Comparison of ENCODE assay signal across 8 cellular contexts in genomic region chr11:62856333-62856910, GRCh38. TPM values are rescaled to one million over a fixed set of nuclear protein-coding genes. Genes with fewer than 3 reads are reported as not detected.
DNase-seq lines count a peak whose midpoint lies in the region; ATAC-seq and TF ChIP-seq lines count a peak whose summit lies in the region.

No MANE protein-coding gene starts in this region.

- peak overlapping the region; percentile 85 for H3K27ac ChIP-seq in temporal lobe (ENCODE audit: low read depth, low read length)

- no peaks in the 10 kb centered on the region for H3K9me3 Mint-ChIP-seq in activated naive CD8-positive, alpha-beta T cell treated with anti-CD3 and anti-CD28 coated beads for 36 hours

- H3K36me3 Mint-ChIP-seq in activated naive CD8-positive, alpha-beta T cell treated with anti-CD3 and anti-CD28 coated beads for 36 hours, result peaks cover 81% of the 10 kb centered on the region

- H3K4me1 Mint-ChIP-seq in activated naive CD8-positive, alpha-beta T cell treated with anti-CD3 and anti-CD28 coated beads for 36 hours, result peaks cover 63% of the 10 kb centered on the region

- peak overlapping the region; percentile 99 for H3K27ac Mint-ChIP-seq in activated naive CD8-positive, alpha-beta T cell treated with anti-CD3 and anti-CD28 coated beads for 36 hours

- DNase-seq in AG09309 (ENCODE audit: low read depth), result no peak
- no peak for DNase-seq in HFF-Myc (ENCODE audit: extremely low read depth, low read depth)
- DNase-seq in activated naive CD8-positive, alpha-beta T cell treated with anti-CD3 and anti-CD28 coated beads for 36 hours, result no peak
- DNase-seq in kidney epithelial cell (ENCODE audit: low read depth), result no peak
- no peak for DNase-seq in KBM-7
- DNase-seq in middle frontal gyrus (ENCODE audit: extremely low spot score, low spot score), result no peak

- H3K27me3 ChIP-seq in kidney epithelial cell (ENCODE audit: control insufficient read depth, insufficient read depth, low read length), result no peaks in the 10 kb centered on the region

- TF ChIP-seq CTCF in AG09309 (IDR thresholded peaks at IDR 0.05; ENCODE audit: control insufficient read depth, insufficient read depth, low read depth, low read length, missing control alignments) (no peak), HFF-Myc (IDR thresholded peaks at IDR 0.05; ENCODE audit: low read depth, low read length, missing control alignments) (no peak), kidney epithelial cell (IDR thresholded peaks at IDR 0.05; ENCODE audit: insufficient read depth, low read length, poor library complexity, severe bottlenecking) (no peak)

- in situ Hi-C loops in KBM-7 (cut with MboI; ENCODE audit: low pct_unique_long_range_greater_than_20kb, low sequenced_read_pairs), result no loop called here

- peak overlapping the region; percentile 98 for H3K4me3 ChIP-seq in AG09309 (ENCODE audit: control insufficient read depth, low read depth, low read length)
- peak overlapping the region; percentile 98 for H3K4me3 ChIP-seq in HFF-Myc (replicated peaks; ENCODE audit: low read depth, low read length)
- H3K4me3 ChIP-seq in kidney epithelial cell (ENCODE audit: low read depth, low read length), result peak overlapping the region; percentile 59

- no peak for ATAC-seq in GM21619 (IDR thresholded peaks at IDR 0.05; ENCODE audit: unreplicated experiment)

- peak overlapping the region; percentile 98 for H3K4me3 Mint-ChIP-seq in activated naive CD8-positive, alpha-beta T cell treated with anti-CD3 and anti-CD28 coated beads for 36 hours

- peaks cover 36% of the 10 kb centered on the region for H3K27me3 Mint-ChIP-seq in activated naive CD8-positive, alpha-beta T cell treated with anti-CD3 and anti-CD28 coated beads for 36 hours

- H3K36me3 ChIP-seq in kidney epithelial cell (ENCODE audit: control insufficient read depth, insufficient read depth, low read length), result peaks cover 4% of the 10 kb centered on the region

RNA-seq across cellular contexts. Expression of gene WDR74, which starts 17.0 kb away (rescaled TPM):
- 100 to 1,000 TPM; 139 to 141 TPM for total RNA-seq in activated naive CD8-positive, alpha-beta T cell treated with anti-CD3 and anti-CD28 coated beads for 36 hours
- total RNA-seq in kidney epithelial cell (90.2 and 92.8 TPM in 2 replicates), temporal lobe (28.8 TPM)

RNA-seq across cellular contexts. Expression of gene TEX54, which starts 23.8 kb away (rescaled TPM):
- total RNA-seq in activated naive CD8-positive, alpha-beta T cell treated with anti-CD3 and anti-CD28 coated beads for 36 hours, result not detected
- total RNA-seq in kidney epithelial cell (not detected in 2 replicates), temporal lobe (not detected)

RNA-seq across cellular contexts. Expression of gene SLC3A2, which starts 24.3 kb away (rescaled TPM):
- 100 to 1,000 TPM; 408 to 428 TPM for total RNA-seq in activated naive CD8-positive, alpha-beta T cell treated with anti-CD3 and anti-CD28 coated beads for 36 hours
- 441 and 475 TPM in 2 replicates for total RNA-seq in kidney epithelial cell
- total RNA-seq in temporal lobe, result 66.9 TPM

RNA-seq across cellular contexts. Expression of gene STX5, which starts 24.6 kb away (rescaled TPM):
- total RNA-seq in activated naive CD8-positive, alpha-beta T cell treated with anti-CD3 and anti-CD28 coated beads for 36 hours, result 10 to 100 TPM; 19.5 to 20.4 TPM
- total RNA-seq in kidney epithelial cell, result 30.2 and 34.3 TPM in 2 replicates
- 27.3 TPM for total RNA-seq in temporal lobe

RNA-seq across cellular contexts. Expression of gene NXF1, which starts 51.2 kb away (rescaled TPM):
- 100 to 1,000 TPM; 107 to 111 TPM for total RNA-seq in activated naive CD8-positive, alpha-beta T cell treated with anti-CD3 and anti-CD28 coated beads for 36 hours
- total RNA-seq in kidney epithelial cell (40.9 and 41.4 TPM in 2 replicates), temporal lobe (17.5 TPM)
